In genomic region chr16:50025544-50025931, GRCh38 we compare ENCODE assay signal across 8 cellular contexts. TPM values are rescaled to one million over a fixed set of nuclear protein-coding genes. Genes with fewer than 3 reads are reported as not detected.
DNase-seq lines count a peak whose midpoint lies in the region; ATAC-seq and TF ChIP-seq lines count a peak whose summit lies in the region.

No MANE protein-coding gene starts in this region.

- H3K4me3 ChIP-seq in AG09309 (ENCODE audit: control insufficient read depth, low read depth, low read length) (peak overlapping the region; percentile 96), KMS-11 (IDR thresholded peaks at IDR 0.05; ENCODE audit: insufficient read depth, low read depth, low read length) (no peak overlapping the region), ovary (peak overlapping the region; percentile 98)

- no peak for TF ChIP-seq EP300 in ovary (IDR thresholded peaks at IDR 0.05)

- H4K20me1 ChIP-seq in KMS-11 (ENCODE audit: insufficient read depth) = no peaks in the 10 kb centered on the region

- H3K4me1 ChIP-seq in KMS-11 (ENCODE audit: low read depth, poor library complexity, severe bottlenecking) = peaks cover 13% of the 10 kb centered on the region
- H3K4me1 ChIP-seq in ovary (ENCODE audit: insufficient read depth) = peaks cover 4% of the 10 kb centered on the region

- intact Hi-C loops in ovary (cut with DNase I) = loop anchor here in 2 of 4 donors (10.0 kb wide), 4 partner anchors 129 to 639 kb away; partner anchors contain the start of genes BRD7 (in 1 of the 2) and TENT4B (in 1 of the 2)

- no peaks in the 10 kb centered on the region for H3K36me3 ChIP-seq in KMS-11 (ENCODE audit: insufficient read depth)
- no peaks in the 10 kb centered on the region for H3K36me3 ChIP-seq in ovary

- peaks cover 16% of the 10 kb centered on the region; the same call in 1 of the 2 replicates for H3K79me2 ChIP-seq in KMS-11 (ENCODE audit: insufficient read depth, low read depth)

- peak overlapping the region; percentile 77 for H2AFZ ChIP-seq in KMS-11 (ENCODE audit: low read depth)

- ATAC-seq in GM19351 (IDR thresholded peaks at IDR 0.05; ENCODE audit: unreplicated experiment) (peak; percentile 5), HG02840 (IDR thresholded peaks at IDR 0.05; ENCODE audit: low FRiP score, unreplicated experiment) (no peak)

- peak overlapping the region; percentile 38; the same call in 1 of the 2 replicates for H3K9ac ChIP-seq in KMS-11

- H3K9me3 ChIP-seq in ovary = no peaks in the 10 kb centered on the region

- H3K4me2 ChIP-seq in KMS-11 = peak overlapping the region; percentile 93

- no peak for DNase-seq in AG09309 (ENCODE audit: low read depth)
- DNase-seq in activated T-cell treated with anti-CD3 and anti-CD28 coated beads for 1 hour (ENCODE audit: low read depth) = peak; percentile 10
- DNase-seq in fibroblast of peridontal ligament (ENCODE audit: extremely low read depth) = peak; percentile 9
- DNase-seq in ovary = peak in 2 of 5 donors; percentile 16 to 18
- DNase-seq in NCI-H1930 (lab: John Stamatoyannopoulos, UW) = no peak

- WGBS in ovary, 3 donors = 0% methylated on average over 17 of the region's 17 CpGs

- TF ChIP-seq POLR2A in ovary (IDR thresholded peaks at IDR 0.05) = no peak

- H3K27ac ChIP-seq in KMS-11 (no peak overlapping the region; the same call in 1 of the 2 replicates), ovary (peak overlapping the region in 1 of 2 donors; percentile 73)

- H3K27me3 ChIP-seq in KMS-11 (ENCODE audit: insufficient read depth, low read depth) (no peaks in the 10 kb centered on the region), ovary (no peaks in the 10 kb centered on the region)

- TF ChIP-seq CTCF in AG09309 (IDR thresholded peaks at IDR 0.05; ENCODE audit: control insufficient read depth, insufficient read depth, low read depth, low read length, missing control alignments) (no peak), KMS-11 (conservative IDR thresholded peaks at IDR 0.05; ENCODE audit: low read depth, low read length) (no peak), ovary (IDR thresholded peaks at IDR 0.05) (no peak)

RNA-seq across cellular contexts. Expression of gene CNEP1R1, which starts 0.5 kb away (rescaled TPM):
- 10 to 100 TPM in 6 of 7 donors, 1 to 10 TPM in 1; 9.4 to 19.0 (median 13.3) TPM for total RNA-seq in ovary
- 10 to 100 TPM in 1 of 2 donors, 1 to 10 TPM in 1; 8.3 to 15.3 TPM for polyA plus RNA-seq in ovary

RNA-seq across cellular contexts. Expression of gene HEATR3, which starts 40.2 kb away (rescaled TPM):
- 10 to 100 TPM in 4 of 7 donors, 1 to 10 TPM in 3; 7.6 to 15.2 (median 10.7) TPM for total RNA-seq in ovary
- 10 to 100 TPM in 1 of 2 donors, 1 to 10 TPM in 1; 2.4 to 10.7 TPM for polyA plus RNA-seq in ovary

Comparison
In these comparisons a context has a peak if more than half of its experiments do, and no peak if none do; other contexts are left out.
1. DNase-seq: peak in activated T-cell treated with anti-CD3 and anti-CD28 coated beads for 1 hour (single experiment) and fibroblast of peridontal ligament (single experiment); none in AG09309 (single experiment) and NCI-H1930 (0 of 2).